ENCODE assay signal across 30 cellular contexts in genomic region chr6:149372062-149372461, GRCh38. TPM values are rescaled to one million over a fixed set of nuclear protein-coding genes. Genes with fewer than 3 reads are reported as not detected.
"Had no signal": no experiment of that assay in that cellular context is flagged by ENCODE, and none has a peak within 500 bp of the region (broad histone marks: within the 10 kb centered on the region; RNA-seq: fewer than 3 reads in every experiment).

No MANE protein-coding gene starts in this region.

- DNase-seq: activated CD4-positive, alpha-beta memory T cell treated with anti-CD3 and anti-CD28 coated beads, Interleukin-2, amount 10 ng/mL, durations not matched to agents 7 days and 5 days; activated CD4-positive, alpha-beta T cell treated with anti-CD3 and anti-CD28 coated beads for 1 hour; activated CD4-positive, alpha-beta T cell treated with anti-CD3 and anti-CD28 coated beads, Interleukin-2, amount 10 ng/mL, durations not matched to agents 7 days and 5 days; activated naive CD4-positive, alpha-beta T cell treated with Interleukin-2 at 50 U/mL for 16 hours; activated T-cell treated with anti-CD3 and anti-CD28 coated beads, Interleukin-2, amount 50 U/mL, for 48 hours; anterior cingulate cortex; cerebellar nuclear complex; colonic mucosa; effector CD8-positive, alpha-beta T cell; islet precursor cell; left cardiac atrium; left ventricle myocardium superior; pancreas; retina; sigmoid colon; small intestine; stimulated activated CD4-positive, alpha-beta T cell treated with anti-CD3 and anti-CD28 coated beads, Interleukin-4, amount 100 ng/mL, for 24 hours; stimulated activated CD8-positive, alpha-beta memory T cell treated with anti-CD3 and anti-CD28 coated beads, Interleukin-4, amount 100 ng/mL, for 48 hours; stimulated activated naive B cell treated with anti-CD40 and anti-IgM and Interleukin-4, amounts not matched to agents 10 μg/mL and 1 μg/mL and 100 μg/mL, for 72 hours; stomach; T1000; thyroid gland; upper lobe of right lung had no signal

- H3K4me3 Mint-ChIP-seq: activated CD4-positive, alpha-beta memory T cell treated with anti-CD3 and anti-CD28 coated beads, Interleukin-2, amount 10 ng/mL, durations not matched to agents 7 days and 5 days; activated CD4-positive, alpha-beta T cell treated with anti-CD3 and anti-CD28 coated beads, Interleukin-2, amount 10 ng/mL, durations not matched to agents 7 days and 5 days; T-helper 1 cell treated with Interleukin-12 subunit alpha and Interleukin-12 subunit beta and Interleukin-4 antibody, amounts not matched to agents 30 μg/mL and 1 μg/mL, for 36 hours; WTC11 had no signal

- ATAC-seq: left cardiac atrium, left ventricle myocardium superior, pancreas, upper lobe of right lung, WTC11 had no signal

- H3K27me3 ChIP-seq: colonic mucosa, pancreas, sigmoid colon, stomach, thyroid gland, upper lobe of right lung had no signal

- H3K36me3 ChIP-seq: colonic mucosa, pancreas, prostate gland, thyroid gland, upper lobe of right lung had no signal

- H3K27ac Mint-ChIP-seq: activated CD4-positive, alpha-beta T cell treated with anti-CD3 and anti-CD28 coated beads, Interleukin-2, amount 10 ng/mL, durations not matched to agents 7 days and 5 days; stimulated activated naive B cell treated with anti-CD40 and anti-IgM and Interleukin-4, amounts not matched to agents 10 μg/mL and 1 μg/mL and 100 μg/mL, for 72 hours had no signal

- H3K9me3 ChIP-seq: colonic mucosa, pancreas, prostate gland, sigmoid colon, stomach, thyroid gland, upper lobe of right lung had no signal

- H3K4me1 ChIP-seq: colonic mucosa, prostate gland, thyroid gland had no signal

- H3K27ac ChIP-seq: colonic mucosa, pancreas, prostate gland, sigmoid colon, stomach, thyroid gland, upper lobe of right lung had no signal

- FAIRE-seq: endometrium, frontal cortex, pancreas, small intestine had no signal

- H3K27me3 Mint-ChIP-seq: activated CD4-positive, alpha-beta memory T cell treated with anti-CD3 and anti-CD28 coated beads, Interleukin-2, amount 10 ng/mL, durations not matched to agents 7 days and 5 days; activated CD4-positive, alpha-beta T cell treated with anti-CD3 and anti-CD28 coated beads, Interleukin-2, amount 10 ng/mL, durations not matched to agents 7 days and 5 days; activated naive CD8-positive, alpha-beta T cell; stimulated activated naive B cell treated with anti-CD40 and anti-IgM and Interleukin-4, amounts not matched to agents 10 μg/mL and 1 μg/mL and 100 μg/mL, for 72 hours had no signal

- H3K36me3 Mint-ChIP-seq: WTC11 had no signal

- H3K4me3 ChIP-seq: colonic mucosa, pancreas, prostate gland, sigmoid colon, stomach, thyroid gland, upper lobe of right lung had no signal

- H3K9me3 Mint-ChIP-seq: activated CD4-positive, alpha-beta memory T cell treated with anti-CD3 and anti-CD28 coated beads, Interleukin-2, amount 10 ng/mL, durations not matched to agents 7 days and 5 days; activated CD4-positive, alpha-beta T cell treated with anti-CD3 and anti-CD28 coated beads, Interleukin-2, amount 10 ng/mL, durations not matched to agents 7 days and 5 days; stimulated activated naive B cell treated with anti-CD40 and anti-IgM and Interleukin-4, amounts not matched to agents 10 μg/mL and 1 μg/mL and 100 μg/mL, for 72 hours; T-helper 1 cell treated with Interleukin-12 subunit alpha and Interleukin-12 subunit beta and Interleukin-4 antibody, amounts not matched to agents 30 μg/mL and 1 μg/mL, for 36 hours; WTC11 had no signal

RNA-seq across cellular contexts. Expression of gene SUMO4, which starts 28.0 kb away (rescaled TPM):
- total RNA-seq: epithelial cell of proximal tubule had no signal
